Comparison of ENCODE assay signal across 10 cellular contexts in the genomic region with DNA sequence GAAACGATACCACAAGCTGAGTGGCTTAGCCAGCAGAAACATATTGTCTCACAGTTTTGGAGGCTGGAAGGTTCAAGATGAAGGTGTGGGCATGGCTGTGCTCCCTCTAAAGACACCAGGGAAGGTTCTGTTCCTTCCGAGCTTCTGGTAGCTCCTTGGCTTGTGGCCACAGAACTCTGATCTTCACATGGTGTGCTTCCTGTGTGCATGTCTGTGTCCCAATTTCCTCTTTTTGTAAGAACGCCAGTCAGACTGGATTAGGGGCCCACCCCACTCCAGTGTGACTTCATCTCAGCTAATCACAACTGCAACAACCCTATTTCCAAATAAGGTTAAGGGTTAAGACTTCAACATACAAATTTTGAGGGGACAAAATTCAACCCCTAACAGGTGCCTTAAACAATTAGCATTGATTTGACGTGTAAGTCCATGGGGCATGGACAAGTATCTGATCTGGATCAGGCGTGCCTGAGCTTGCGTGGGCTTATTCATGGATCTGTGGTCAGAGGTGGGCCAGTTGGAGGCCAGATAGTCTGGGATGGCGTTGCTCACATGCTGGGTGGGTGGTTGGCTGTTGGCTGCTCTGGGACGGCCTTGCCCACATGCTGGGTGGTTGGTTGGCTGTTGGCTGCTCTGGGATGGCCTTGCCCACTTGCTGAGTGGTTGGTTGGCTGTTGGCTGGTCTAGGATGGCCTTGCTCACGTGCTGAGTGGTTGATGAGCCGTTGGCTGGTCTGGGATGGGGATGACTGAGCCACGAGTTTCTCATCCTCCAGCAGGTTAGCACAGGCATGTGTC.
A peak's percentile ranks its signal among the peaks of the same experiment; 100 is the strongest.
DNase-seq lines count a peak whose midpoint lies in the region; ATAC-seq, FAIRE-seq and TF ChIP-seq lines count a peak whose summit lies in the region.
"Had no signal": no experiment of that assay in that cellular context is flagged by ENCODE, and none has a peak within 500 bp of the region (broad histone marks: within the 10 kb centered on the region; RNA-seq: fewer than 3 reads in every experiment).

No MANE protein-coding gene starts in this region.

- H3K4me3 Mint-ChIP-seq in stimulated activated naive CD8-positive, alpha-beta T cell treated with anti-CD3 and anti-CD28 coated beads, Interleukin-15, Interleukin-2, amounts not matched to agents 100 ng/mL and 50 ng/mL, for 24 hours = peak overlapping the region; percentile 10

- H3K36me3 ChIP-seq in K562 (ENCODE audit: control insufficient read depth, insufficient read depth, low read length) (no peaks in the 10 kb centered on the region), lower lobe of right lung (peaks cover 54% of the 10 kb centered on the region), aorta (ENCODE audit: control insufficient read depth in 1 of 2, insufficient read depth in 2 of 2, low read length in 1 of 2) (peaks cover 0 to 2% of the 10 kb centered on the region in 2 donors)

- H3K27me3 Mint-ChIP-seq in stimulated activated naive CD8-positive, alpha-beta T cell treated with anti-CD3 and anti-CD28 coated beads, Interleukin-15, Interleukin-2, amounts not matched to agents 100 ng/mL and 50 ng/mL, for 24 hours = no peaks in the 10 kb centered on the region

- in situ Hi-C loops in K562 (cut with MboI) = no loop called here

- H2AFZ ChIP-seq in K562 (ENCODE audit: low read depth, low read length) = peak overlapping the region; percentile 63; the same call in 1 of the 2 replicates

- H3K4me2 ChIP-seq in K562 (ENCODE audit: insufficient read depth, low read length) = no peak overlapping the region

- no peaks in the 10 kb centered on the region for H3K9me1 ChIP-seq in K562 (ENCODE audit: control insufficient read depth, insufficient read depth, low read length)

- H3K4me1 Mint-ChIP-seq in stimulated activated naive CD8-positive, alpha-beta T cell treated with anti-CD3 and anti-CD28 coated beads, Interleukin-15, Interleukin-2, amounts not matched to agents 100 ng/mL and 50 ng/mL, for 24 hours (ENCODE audit: low read depth) = peaks cover 94% of the 10 kb centered on the region

- POLR2A ChIA-PET in K562 (lab: Yijun Ruan, JAX) = no interaction called here

- H3K27ac ChIP-seq in K562 (ENCODE audit: extremely low read depth, low read depth, low read length) (no peak overlapping the region), lower lobe of right lung (peak overlapping the region; percentile 80), aorta (ENCODE audit: low read depth in 1 of 2, low read length in 2 of 2) (no peak overlapping the region)

- TF ChIP-seq CTCF in K562 (IDR thresholded peaks at IDR 0.05 in 2 of 3, conservative IDR thresholded peaks at IDR 0.05 in 1 of 3; ENCODE audit: insufficient read depth in 2 of 3, low read depth in 1 of 3, low read length in 3 of 3) (no peak), lower lobe of right lung (IDR thresholded peaks at IDR 0.05) (no peak)

- no peak for ATAC-seq in stimulated activated naive CD8-positive, alpha-beta T cell treated with anti-CD3 and anti-CD28 coated beads, Interleukin-15, Interleukin-2, amounts not matched to agents 100 U/mL and 50 U/mL, for 24 hours
- ATAC-seq in K562 = no peak; the same call in 2 of the 3 replicates
- ATAC-seq in lower lobe of right lung = peak; percentile 69 to 75
- ATAC-seq in aorta (ENCODE audit: low FRiP score) = peak; percentile 23
- no peak for ATAC-seq in GM19397 (IDR thresholded peaks at IDR 0.05; ENCODE audit: unreplicated experiment)
- ATAC-seq in GM18868 (IDR thresholded peaks at IDR 0.05; ENCODE audit: unreplicated experiment) = no peak

- H3K36me3 Mint-ChIP-seq in stimulated activated naive CD8-positive, alpha-beta T cell treated with anti-CD3 and anti-CD28 coated beads, Interleukin-15, Interleukin-2, amounts not matched to agents 100 ng/mL and 50 ng/mL, for 24 hours (ENCODE audit: low read depth) = peaks cover 92% of the 10 kb centered on the region

- CTCF ChIA-PET in K562 (lab: Yijun Ruan, JAX; ENCODE audit: low intra/inter-chr PET ratio) = no interaction called here

- intact Hi-C loops in K562 (cut with micrococcal nuclease) = no loop called here
- intact Hi-C loops in lower lobe of right lung (cut with DNase I) = no loop called here
- intact Hi-C loops in aorta (cut with DNase I) = no loop called here

- H3K9me3 ChIP-seq in K562 (replicated peaks; ENCODE audit: control insufficient read depth, insufficient read depth, low read depth, low read length) = no peaks in the 10 kb centered on the region
- H3K9me3 ChIP-seq in lower lobe of right lung = no peaks in the 10 kb centered on the region
- H3K9me3 ChIP-seq in aorta (ENCODE audit: control insufficient read depth, low read length) = no peaks in the 10 kb centered on the region

- H3K9me3 Mint-ChIP-seq in stimulated activated naive CD8-positive, alpha-beta T cell treated with anti-CD3 and anti-CD28 coated beads, Interleukin-15, Interleukin-2, amounts not matched to agents 100 ng/mL and 50 ng/mL, for 24 hours = no peaks in the 10 kb centered on the region

- 3% methylated on average over 6 of the region's 11 CpGs for WGBS in K562 (ENCODE audit: insufficient coverage, low coverage, missing lambda C conversion rate)
- WGBS in aorta, 2 donors = 75 to 78% methylated on average over 11 of the region's 11 CpGs

- H3K27me3 ChIP-seq in K562 (ENCODE audit: control insufficient read depth in 2 of 2, insufficient read depth in 2 of 2, low read length in 2 of 2) (peaks cover 3 to 15% of the 10 kb centered on the region in 2 experiments; a peak in 3 of 5 replicates), lower lobe of right lung (ENCODE audit: low read depth) (no peaks in the 10 kb centered on the region), aorta (ENCODE audit: control insufficient read depth in 1 of 2, insufficient read depth in 2 of 2, low read length in 1 of 2) (no peaks in the 10 kb centered on the region)

- BruUV-seq in K562 (replicated peaks; lab: Mats Ljungman, UMichigan) = no TSS peak

- H3K4me3 ChIP-seq in K562 (no peak overlapping the region), lower lobe of right lung (no peak overlapping the region), aorta (ENCODE audit: low read length in 2 of 2) (no peak overlapping the region)

- H3K27ac Mint-ChIP-seq in stimulated activated naive CD8-positive, alpha-beta T cell treated with anti-CD3 and anti-CD28 coated beads, Interleukin-15, Interleukin-2, amounts not matched to agents 100 ng/mL and 50 ng/mL, for 24 hours = peak overlapping the region; percentile 68

- no peaks in the 10 kb centered on the region for H4K20me1 ChIP-seq in K562 (replicated peaks; ENCODE audit: control insufficient read depth, insufficient read depth, low read length)

- no peak for FAIRE-seq in K562 (lab: Jason Lieb, UNC)

- no peak for TF ChIP-seq EP300 in K562 (IDR thresholded peaks at IDR 0.05; ENCODE audit: low read length)

- H3K79me2 ChIP-seq in K562 (ENCODE audit: control insufficient read depth, insufficient read depth, low read length) = no peaks in the 10 kb centered on the region

- no peak for DNase-seq in stimulated activated naive CD8-positive, alpha-beta T cell treated with anti-CD3 and anti-CD28 coated beads, Interleukin-15, Interleukin-2, amounts not matched to agents 100 U/mL and 50 U/mL, for 24 hours
- no peak for DNase-seq in K562 (ENCODE audit: extremely low read depth in 1 of 4, low spot score in 3 of 4)
- DNase-seq in lower lobe of right lung = peak; percentile 74
- DNase-seq in aorta = peak in 1 of 2 donors; percentile 83
- no peak for DNase-seq in COR-L47 (lab: John Stamatoyannopoulos, UW)
- DNase-seq: activated T-cell treated with anti-CD3 and anti-CD28 coated beads for 4 hours, NCI-H2029 had no signal

- H3K9ac ChIP-seq in K562 (ENCODE audit: insufficient read depth in 1 of 2, low read depth in 2 of 2, low read length in 2 of 2) = no peak overlapping the region

- TF ChIP-seq RAD21 in K562 (CRISPR knock-in tag; conservative IDR thresholded peaks at IDR 0.05 in 1 of 2, IDR thresholded peaks at IDR 0.05 in 1 of 2) = no peak

- H3K4me1 ChIP-seq in K562 (replicated peaks in 1 of 2; ENCODE audit: control insufficient read depth in 2 of 2, insufficient read depth in 2 of 2, low read length in 2 of 2) (peaks cover 0 to 11% of the 10 kb centered on the region in 2 experiments; a peak in 3 of 5 replicates), lower lobe of right lung (peaks cover 62% of the 10 kb centered on the region), aorta (ENCODE audit: control insufficient read depth in 1 of 2, insufficient read depth in 2 of 2, low read length in 2 of 2) (no peaks in the 10 kb centered on the region)

- no peak for TF ChIP-seq POLR2A in K562 (conservative IDR thresholded peaks at IDR 0.05)

TF ChIP-seq in K562, 482 proteins besides CTCF, POLR2A, EP300 and RAD21 (continues in another document):
- no peak for TF ChIP-seq TGIF2 (CRISPR knock-in tag; IDR thresholded peaks at IDR 0.05)
- no peak for TF ChIP-seq ZNF431 (CRISPR knock-in tag; IDR thresholded peaks at IDR 0.05)
- TF ChIP-seq NR2C1 (IDR thresholded peaks at IDR 0.05) = no peak
- no peak for TF ChIP-seq NR2C1 (tag; IDR thresholded peaks at IDR 0.05)
- TF ChIP-seq, protein P1, sequence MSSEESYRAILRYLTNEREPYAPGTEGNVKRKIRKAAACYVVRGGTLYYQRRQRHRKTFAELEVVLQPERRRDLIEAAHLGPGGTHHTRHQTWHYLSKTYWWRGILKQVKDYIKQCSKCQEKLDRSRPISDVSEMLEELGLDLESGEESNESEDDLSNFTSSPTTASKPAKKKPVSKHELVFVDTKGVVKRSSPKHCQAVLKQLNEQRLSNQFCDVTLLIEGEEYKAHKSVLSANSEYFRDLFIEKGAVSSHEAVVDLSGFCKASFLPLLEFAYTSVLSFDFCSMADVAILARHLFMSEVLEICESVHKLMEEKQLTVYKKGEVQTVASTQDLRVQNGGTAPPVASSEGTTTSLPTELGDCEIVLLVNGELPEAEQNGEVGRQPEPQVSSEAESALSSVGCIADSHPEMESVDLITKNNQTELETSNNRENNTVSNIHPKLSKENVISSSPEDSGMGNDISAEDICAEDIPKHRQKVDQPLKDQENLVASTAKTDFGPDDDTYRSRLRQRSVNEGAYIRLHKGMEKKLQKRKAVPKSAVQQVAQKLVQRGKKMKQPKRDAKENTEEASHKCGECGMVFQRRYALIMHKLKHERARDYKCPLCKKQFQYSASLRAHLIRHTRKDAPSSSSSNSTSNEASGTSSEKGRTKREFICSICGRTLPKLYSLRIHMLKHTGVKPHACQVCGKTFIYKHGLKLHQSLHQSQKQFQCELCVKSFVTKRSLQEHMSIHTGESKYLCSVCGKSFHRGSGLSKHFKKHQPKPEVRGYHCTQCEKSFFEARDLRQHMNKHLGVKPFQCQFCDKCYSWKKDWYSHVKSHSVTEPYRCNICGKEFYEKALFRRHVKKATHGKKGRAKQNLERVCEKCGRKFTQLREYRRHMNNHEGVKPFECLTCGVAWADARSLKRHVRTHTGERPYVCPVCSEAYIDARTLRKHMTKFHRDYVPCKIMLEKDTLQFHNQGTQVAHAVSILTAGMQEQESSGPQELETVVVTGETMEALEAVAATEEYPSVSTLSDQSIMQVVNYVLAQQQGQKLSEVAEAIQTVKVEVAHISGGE (CRISPR knock-in tag; IDR thresholded peaks at IDR 0.05) = peak in 1 of 3 experiments; percentile 58; a peak in 2 of 6 replicates
- no peak for TF ChIP-seq SAFB2 (IDR thresholded peaks at IDR 0.05; ENCODE audit: borderline replicate concordance, low read depth, low read length, severe bottlenecking)
- TF ChIP-seq GATAD2A (IDR thresholded peaks at IDR 0.05) = no peak
- TF ChIP-seq MBD2 (IDR thresholded peaks at IDR 0.05; ENCODE audit: borderline replicate concordance, low read depth) = no peak

Comparison
In these comparisons a context has a peak if more than half of its experiments do, and no peak if none do; other contexts are left out.
1. ATAC-seq: peak in lower lobe of right lung (2 of 2) and aorta (single experiment); none in stimulated activated naive CD8-positive, alpha-beta T cell treated with anti-CD3 and anti-CD28 coated beads, Interleukin-15, Interleukin-2, amounts not matched to agents 100 U/mL and 50 U/mL, for 24 hours (single experiment), K562 (single experiment), GM19397 (single experiment) and GM18868 (single experiment).